Comparison of ENCODE assay signal across 10 cellular contexts in genomic region chr7:50393547-50394252, GRCh38. TPM values are rescaled to one million over a fixed set of nuclear protein-coding genes. Genes with fewer than 3 reads are reported as not detected.
DNase-seq lines count a peak whose midpoint lies in the region; ATAC-seq, FAIRE-seq and TF ChIP-seq lines count a peak whose summit lies in the region.
"Had no signal": no experiment of that assay in that cellular context is flagged by ENCODE, and none has a peak within 500 bp of the region (broad histone marks: within the 10 kb centered on the region; RNA-seq: fewer than 3 reads in every experiment).

No MANE protein-coding gene starts in this region.

- 0 out of 2 replicates have a peak, but pooled peaks cover 9% of the 10 kb centered on the region for H3K4me1 Mint-ChIP-seq in WTC11

- ATAC-seq in HG03521 (IDR thresholded peaks at IDR 0.05; ENCODE audit: unreplicated experiment), result peak; percentile 40
- no peak for ATAC-seq in WTC11
- no peak for ATAC-seq in GM21381 (IDR thresholded peaks at IDR 0.05; ENCODE audit: unreplicated experiment)
- no peak for ATAC-seq in GM18867 (IDR thresholded peaks at IDR 0.05; ENCODE audit: unreplicated experiment)

- CTCF ChIA-PET in WTC11 (lab: Charles Lee), result interaction anchor here (1.0 to 1.1 kb wide), 2 partner anchors 11 to 189 kb away, joined by 3 read pairs; no protein-coding TSS in a partner anchor

- H3K36me3 Mint-ChIP-seq in WTC11, result no peaks in the 10 kb centered on the region

- H3K27ac Mint-ChIP-seq in WTC11, result no peak overlapping the region

- FAIRE-seq in GM19239 (lab: Jason Lieb, UNC), result peak; percentile 66
- FAIRE-seq: endothelial cell of umbilical vein had no signal

- POLR2A ChIA-PET in WTC11 (lab: Charles Lee), result no interaction called here

- no peaks in the 10 kb centered on the region for H3K27me3 Mint-ChIP-seq in WTC11 (ENCODE audit: low read depth)

- H3K9me3 Mint-ChIP-seq in WTC11, result no peaks in the 10 kb centered on the region

- no peak for DNase-seq in GM19239 (ENCODE audit: insufficient read length, low spot score)
- peak; percentile 65 to 68 for DNase-seq in activated T-cell treated with anti-CD3 and anti-CD28 coated beads, Interleukin-2, amount 50 U/mL, for 48 hours
- DNase-seq in stimulated activated CD8-positive, alpha-beta memory T cell treated with anti-CD3 and anti-CD28 coated beads, Interleukin-15, amount 100 ng/mL, for 48 hours (ENCODE audit: low read depth in 2 of 2), result peak; percentile 45 to 52
- DNase-seq in cortex of kidney (lab: John Stamatoyannopoulos, UW), result no peak
- no peak for DNase-seq in WTC11 (ENCODE audit: low spot score)
- DNase-seq: NCI-H226 had no signal

- H3K4me3 Mint-ChIP-seq in WTC11, result no peak overlapping the region

- no peak for TF ChIP-seq CTCF in WTC11 (IDR thresholded peaks at IDR 0.05)

TF ChIP-seq in WTC11, 78 proteins besides CTCF, POLR2A, EP300 and RAD21:
- no peak for TF ChIP-seq E2F1 (CRISPR knock-in tag; IDR thresholded peaks at IDR 0.05)
- no peak for TF ChIP-seq TEAD4 (CRISPR knock-in tag; IDR thresholded peaks at IDR 0.05)
- TF ChIP-seq TCF7 (CRISPR knock-in tag; IDR thresholded peaks at IDR 0.05; ENCODE audit: low read depth), result no peak
- no peak for TF ChIP-seq SOX15 (CRISPR knock-in tag; IDR thresholded peaks at IDR 0.05)
- no peak for TF ChIP-seq HMGA2 (CRISPR knock-in tag; IDR thresholded peaks at IDR 0.05)
- TF ChIP-seq ZMAT4 (CRISPR knock-in tag; IDR thresholded peaks at IDR 0.05), result no peak
- no peak for TF ChIP-seq PRRX2 (CRISPR knock-in tag; IDR thresholded peaks at IDR 0.05)
- TF ChIP-seq EMX1 (CRISPR knock-in tag; IDR thresholded peaks at IDR 0.05), result no peak

RNA-seq across cellular contexts. Expression of gene FIGNL1, which starts 56.5 kb away (rescaled TPM):
- total RNA-seq in WTC11 (2021), result 6.4 to 7.1 TPM (median 6.7 TPM) in 3 replicates

Comparison
In these comparisons a context has a peak if more than half of its experiments do, and no peak if none do; other contexts are left out.
1. DNase-seq: peak in activated T-cell treated with anti-CD3 and anti-CD28 coated beads, Interleukin-2, amount 50 U/mL, for 48 hours (2 of 2) and stimulated activated CD8-positive, alpha-beta memory T cell treated with anti-CD3 and anti-CD28 coated beads, Interleukin-15, amount 100 ng/mL, for 48 hours (2 of 2); none in GM19239 (single experiment), cortex of kidney (single experiment) and WTC11 (single experiment).